ENCODE assay signal across 1 cellular context in the genomic region with DNA sequence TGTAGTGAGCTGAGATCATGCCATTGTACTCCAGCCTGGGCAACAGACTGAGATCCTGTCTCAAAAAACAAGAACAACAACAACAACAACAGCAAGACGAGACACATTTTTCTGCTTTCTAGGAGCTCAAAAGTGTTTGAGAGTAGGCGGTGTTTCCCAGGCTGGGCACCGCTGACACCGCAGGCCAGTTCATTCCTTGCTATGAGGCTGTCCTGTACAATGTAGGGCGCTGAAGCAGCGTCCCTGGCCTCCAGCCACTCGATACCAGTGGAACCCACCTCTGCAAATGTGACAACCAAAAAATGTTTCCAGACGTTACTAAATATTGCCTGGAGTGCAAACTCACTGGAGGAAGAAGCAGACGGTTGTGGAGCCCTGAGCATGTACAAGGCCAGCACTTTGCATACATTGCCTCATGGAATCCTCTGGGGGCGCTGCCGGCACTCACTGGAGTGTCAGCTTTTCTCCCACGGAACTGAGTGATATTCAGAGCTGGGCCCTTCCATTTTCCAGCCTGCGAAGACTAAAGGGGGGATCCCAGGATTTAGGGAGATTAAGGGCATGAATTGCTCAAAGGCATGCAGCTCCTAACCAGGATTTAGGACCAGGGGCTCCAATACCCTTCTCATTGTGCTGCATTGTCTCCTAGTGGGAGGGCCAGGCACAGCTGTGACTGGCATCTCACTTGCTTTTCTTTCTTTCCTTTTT.
TF ChIP-seq lines count a peak whose summit lies in the region.

No MANE protein-coding gene starts in this region.

TF ChIP-seq in K562, 482 proteins besides CTCF, POLR2A, EP300 and RAD21 (continued from another document):
- TF ChIP-seq TCF7L2 (IDR thresholded peaks at IDR 0.05; ENCODE audit: low read depth, low read length) (no peak), PTBP1 (IDR thresholded peaks at IDR 0.05; ENCODE audit: low read depth, low read length) (no peak), MYBL2 (IDR thresholded peaks at IDR 0.05; ENCODE audit: low read depth) (no peak), MYBL2 (CRISPR knock-in tag; IDR thresholded peaks at IDR 0.05; ENCODE audit: borderline replicate concordance) (no peak), FOXP1 (CRISPR knock-in tag; IDR thresholded peaks at IDR 0.05) (no peak), ZSCAN29 (IDR thresholded peaks at IDR 0.05) (no peak), TBP (optimal IDR thresholded peaks at IDR 0.05; ENCODE audit: low read depth, low read length) (peak; percentile 25), NRF1 (conservative IDR thresholded peaks at IDR 0.05 in 1 of 2, IDR thresholded peaks at IDR 0.05 in 1 of 2) (peak; percentile 63 to 68), USF1 (CRISPR knock-in tag; IDR thresholded peaks at IDR 0.05) (no peak), ZNF165 (CRISPR knock-in tag; IDR thresholded peaks at IDR 0.05; ENCODE audit: borderline replicate concordance) (no peak), PPARD (CRISPR knock-in tag; IDR thresholded peaks at IDR 0.05) (no peak), HNRNPL (IDR thresholded peaks at IDR 0.05; ENCODE audit: low read depth, low read length) (no peak), ZFP30 (CRISPR knock-in tag; IDR thresholded peaks at IDR 0.05; ENCODE audit: borderline replicate concordance) (no peak), JUNB (CRISPR knock-in tag; conservative IDR thresholded peaks at IDR 0.05) (no peak), ZNF407 (IDR thresholded peaks at IDR 0.05; ENCODE audit: low read depth) (no peak), KDM5B (IDR thresholded peaks at IDR 0.05; ENCODE audit: insufficient replicate concordance, low read depth, low read length) (no peak), MAX (CRISPR knock-in tag; IDR thresholded peaks at IDR 0.05) (peak; percentile 40; the same call in 1 of the 2 replicates), WHSC1 (IDR thresholded peaks at IDR 0.05; ENCODE audit: low read length) (no peak)
- TF ChIP-seq, protein P1, sequence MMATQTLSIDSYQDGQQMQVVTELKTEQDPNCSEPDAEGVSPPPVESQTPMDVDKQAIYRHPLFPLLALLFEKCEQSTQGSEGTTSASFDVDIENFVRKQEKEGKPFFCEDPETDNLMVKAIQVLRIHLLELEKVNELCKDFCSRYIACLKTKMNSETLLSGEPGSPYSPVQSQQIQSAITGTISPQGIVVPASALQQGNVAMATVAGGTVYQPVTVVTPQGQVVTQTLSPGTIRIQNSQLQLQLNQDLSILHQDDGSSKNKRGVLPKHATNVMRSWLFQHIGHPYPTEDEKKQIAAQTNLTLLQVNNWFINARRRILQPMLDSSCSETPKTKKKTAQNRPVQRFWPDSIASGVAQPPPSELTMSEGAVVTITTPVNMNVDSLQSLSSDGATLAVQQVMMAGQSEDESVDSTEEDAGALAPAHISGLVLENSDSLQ (IDR thresholded peaks at IDR 0.05), result peak; percentile 47
- TF ChIP-seq, protein P2, sequence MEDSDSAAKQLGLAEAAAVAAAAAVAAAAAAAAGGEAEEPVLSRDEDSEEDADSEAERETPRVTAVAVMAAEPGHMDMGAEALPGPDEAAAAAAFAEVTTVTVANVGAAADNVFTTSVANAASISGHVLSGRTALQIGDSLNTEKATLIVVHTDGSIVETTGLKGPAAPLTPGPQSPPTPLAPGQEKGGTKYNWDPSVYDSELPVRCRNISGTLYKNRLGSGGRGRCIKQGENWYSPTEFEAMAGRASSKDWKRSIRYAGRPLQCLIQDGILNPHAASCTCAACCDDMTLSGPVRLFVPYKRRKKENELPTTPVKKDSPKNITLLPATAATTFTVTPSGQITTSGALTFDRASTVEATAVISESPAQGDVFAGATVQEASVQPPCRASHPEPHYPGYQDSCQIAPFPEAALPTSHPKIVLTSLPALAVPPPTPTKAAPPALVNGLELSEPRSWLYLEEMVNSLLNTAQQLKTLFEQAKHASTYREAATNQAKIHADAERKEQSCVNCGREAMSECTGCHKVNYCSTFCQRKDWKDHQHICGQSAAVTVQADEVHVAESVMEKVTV (CRISPR knock-in tag; IDR thresholded peaks at IDR 0.05), result peak; percentile 17; the same call in 1 of the 2 replicates
- TF ChIP-seq, protein P3, sequence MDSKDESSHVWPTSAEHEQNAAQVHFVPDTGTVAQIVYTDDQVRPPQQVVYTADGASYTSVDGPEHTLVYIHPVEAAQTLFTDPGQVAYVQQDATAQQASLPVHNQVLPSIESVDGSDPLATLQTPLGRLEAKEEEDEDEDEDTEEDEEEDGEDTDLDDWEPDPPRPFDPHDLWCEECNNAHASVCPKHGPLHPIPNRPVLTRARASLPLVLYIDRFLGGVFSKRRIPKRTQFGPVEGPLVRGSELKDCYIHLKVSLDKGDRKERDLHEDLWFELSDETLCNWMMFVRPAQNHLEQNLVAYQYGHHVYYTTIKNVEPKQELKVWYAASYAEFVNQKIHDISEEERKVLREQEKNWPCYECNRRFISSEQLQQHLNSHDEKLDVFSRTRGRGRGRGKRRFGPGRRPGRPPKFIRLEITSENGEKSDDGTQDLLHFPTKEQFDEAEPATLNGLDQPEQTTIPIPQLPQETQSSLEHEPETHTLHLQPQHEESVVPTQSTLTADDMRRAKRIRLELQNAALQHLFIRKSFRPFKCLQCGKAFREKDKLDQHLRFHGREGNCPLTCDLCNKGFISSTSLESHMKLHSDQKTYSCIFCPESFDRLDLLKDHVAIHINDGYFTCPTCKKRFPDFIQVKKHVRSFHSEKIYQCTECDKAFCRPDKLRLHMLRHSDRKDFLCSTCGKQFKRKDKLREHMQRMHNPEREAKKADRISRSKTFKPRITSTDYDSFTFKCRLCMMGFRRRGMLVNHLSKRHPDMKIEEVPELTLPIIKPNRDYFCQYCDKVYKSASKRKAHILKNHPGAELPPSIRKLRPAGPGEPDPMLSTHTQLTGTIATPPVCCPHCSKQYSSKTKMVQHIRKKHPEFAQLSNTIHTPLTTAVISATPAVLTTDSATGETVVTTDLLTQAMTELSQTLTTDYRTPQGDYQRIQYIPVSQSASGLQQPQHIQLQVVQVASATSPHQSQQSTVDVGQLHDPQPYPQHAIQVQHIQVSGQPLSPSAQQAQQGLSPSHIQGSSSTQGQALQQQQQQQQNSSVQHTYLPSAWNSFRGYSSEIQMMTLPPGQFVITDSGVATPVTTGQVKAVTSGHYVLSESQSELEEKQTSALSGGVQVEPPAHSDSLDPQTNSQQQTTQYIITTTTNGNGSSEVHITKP (IDR thresholded peaks at IDR 0.05; ENCODE audit: partially characterized antibody), result peak; percentile 73
- TF ChIP-seq, protein P4, sequence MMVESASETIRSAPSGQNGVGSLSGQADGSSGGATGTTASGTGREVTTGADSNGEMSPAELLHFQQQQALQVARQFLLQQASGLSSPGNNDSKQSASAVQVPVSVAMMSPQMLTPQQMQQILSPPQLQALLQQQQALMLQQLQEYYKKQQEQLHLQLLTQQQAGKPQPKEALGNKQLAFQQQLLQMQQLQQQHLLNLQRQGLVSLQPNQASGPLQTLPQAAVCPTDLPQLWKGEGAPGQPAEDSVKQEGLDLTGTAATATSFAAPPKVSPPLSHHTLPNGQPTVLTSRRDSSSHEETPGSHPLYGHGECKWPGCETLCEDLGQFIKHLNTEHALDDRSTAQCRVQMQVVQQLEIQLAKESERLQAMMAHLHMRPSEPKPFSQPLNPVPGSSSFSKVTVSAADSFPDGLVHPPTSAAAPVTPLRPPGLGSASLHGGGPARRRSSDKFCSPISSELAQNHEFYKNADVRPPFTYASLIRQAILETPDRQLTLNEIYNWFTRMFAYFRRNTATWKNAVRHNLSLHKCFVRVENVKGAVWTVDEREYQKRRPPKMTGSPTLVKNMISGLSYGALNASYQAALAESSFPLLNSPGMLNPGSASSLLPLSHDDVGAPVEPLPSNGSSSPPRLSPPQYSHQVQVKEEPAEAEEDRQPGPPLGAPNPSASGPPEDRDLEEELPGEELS (CRISPR knock-in tag; IDR thresholded peaks at IDR 0.05; ENCODE audit: borderline replicate concordance), result no peak
